In genomic region chr16:63921737-63922136, GRCh38 we compare ENCODE assay signal across 33 cellular contexts.
"Had no signal": no experiment of that assay in that cellular context is flagged by ENCODE, and none has a peak within 500 bp of the region (broad histone marks: within the 10 kb centered on the region; RNA-seq: fewer than 3 reads in every experiment).

No MANE protein-coding gene starts in this region.

- H3K36me3 ChIP-seq: breast epithelium, colonic mucosa, esophagus squamous epithelium, gastroesophageal sphincter, pancreas, prostate gland, thoracic aorta had no signal

- H3K4me1 ChIP-seq: breast epithelium, colonic mucosa, esophagus squamous epithelium, gastroesophageal sphincter, pancreas, prostate gland had no signal

- H3K9me3 ChIP-seq: colonic mucosa, esophagus squamous epithelium, gastroesophageal sphincter, pancreas, prostate gland, thoracic aorta had no signal

- H3K27me3 Mint-ChIP-seq: activated CD4-positive, alpha-beta memory T cell treated with anti-CD3 and anti-CD28 coated beads for 36 hours; activated CD4-positive, alpha-beta T cell treated with anti-CD3 and anti-CD28 coated beads, Interleukin-2, amount 10 ng/mL, durations not matched to agents 24 days and 14 days; activated T-helper 17 cell treated with anti-CD3 and anti-CD28 coated beads, Interleukin-2, amount 50 U/mL, for 72 hours; naive B cell; stimulated activated naive CD8-positive, alpha-beta T cell treated with anti-CD3 and anti-CD28 coated beads, Interleukin-15, Interleukin-2, amounts not matched to agents 100 ng/mL and 50 ng/mL, for 24 hours had no signal

- H3K27me3 ChIP-seq: breast epithelium, colonic mucosa, esophagus squamous epithelium, gastroesophageal sphincter, pancreas had no signal

- DNase-seq: activated CD4-positive, alpha-beta memory T cell treated with anti-CD3 and anti-CD28 coated beads for 36 hours; activated CD4-positive, alpha-beta T cell treated with anti-CD3 and anti-CD28 coated beads, Interleukin-2, amount 10 ng/mL, durations not matched to agents 24 days and 14 days; activated CD4-positive, CD25-positive, alpha-beta regulatory T cell treated with anti-CD3 and anti-CD28 coated beads, Interleukin-2, amount 50 U/mL, for 72 hours; activated gamma-delta T cell treated with Interleukin-2 at 50 U/mL for 16 hours; activated naive CD4-positive, alpha-beta T cell treated with anti-CD3 and anti-CD28 coated beads, Interleukin-2, amount 50 U/mL, for 16 hours; activated T-cell treated with anti-CD3 and anti-CD28 coated beads, Interleukin-2, amount 50 U/mL, for 4 hours; amniotic stem cell; central memory CD4-positive, alpha-beta T cell; colonic mucosa; effector CD8-positive, alpha-beta T cell; esophagus squamous epithelium; hypothalamus; immature natural killer cell; kidney; left colon; mammary epithelial cell; naive B cell; nephron progenitor cell; pancreas; retina; stimulated activated CD4-positive, alpha-beta T cell treated with anti-CD3 and anti-CD28 coated beads, Interleukin-4, amount 100 ng/mL, for 24 hours; T-helper 2 cell; trophoblast cell had no signal

- H3K4me3 Mint-ChIP-seq: activated CD4-positive, alpha-beta memory T cell treated with anti-CD3 and anti-CD28 coated beads for 36 hours; activated CD4-positive, alpha-beta T cell treated with anti-CD3 and anti-CD28 coated beads, Interleukin-2, amount 10 ng/mL, durations not matched to agents 24 days and 14 days; activated T-cell treated with anti-CD3 and anti-CD28 coated beads, Interleukin-2, amount 50 U/mL, for 4 hours; activated T-helper 17 cell treated with anti-CD3 and anti-CD28 coated beads, Interleukin-2, amount 50 U/mL, for 72 hours; immature natural killer cell; naive B cell; nephron progenitor cell; stimulated activated effector memory CD8-positive, alpha-beta T cell treated with anti-CD3 and anti-CD28 coated beads, Interleukin-12 subunit alpha, Interleukin-12 subunit beta, amount 100 ng/mL, for 72 hours; stimulated activated naive CD8-positive, alpha-beta T cell treated with anti-CD3 and anti-CD28 coated beads, Interleukin-15, Interleukin-2, amounts not matched to agents 100 ng/mL and 50 ng/mL, for 24 hours had no signal

- H3K36me3 Mint-ChIP-seq: activated CD4-positive, alpha-beta memory T cell treated with anti-CD3 and anti-CD28 coated beads for 36 hours; immature natural killer cell; stimulated activated effector memory CD8-positive, alpha-beta T cell treated with anti-CD3 and anti-CD28 coated beads, Interleukin-12 subunit alpha, Interleukin-12 subunit beta, amount 100 ng/mL, for 72 hours had no signal

- H3K27ac ChIP-seq: breast epithelium, colonic mucosa, epithelial cell of prostate, esophagus squamous epithelium, gastroesophageal sphincter, pancreas, prostate gland, skin epidermis, thoracic aorta had no signal

- H3K4me3 ChIP-seq: breast epithelium, colonic mucosa, esophagus squamous epithelium, gastroesophageal sphincter, pancreas, prostate gland, skin epidermis, thoracic aorta had no signal

- H3K4me1 Mint-ChIP-seq: activated CD4-positive, alpha-beta T cell treated with anti-CD3 and anti-CD28 coated beads, Interleukin-2, amount 10 ng/mL, durations not matched to agents 24 days and 14 days; activated T-helper 17 cell treated with anti-CD3 and anti-CD28 coated beads, Interleukin-2, amount 50 U/mL, for 72 hours; immature natural killer cell; naive B cell; nephron progenitor cell; stimulated activated effector memory CD8-positive, alpha-beta T cell treated with anti-CD3 and anti-CD28 coated beads, Interleukin-12 subunit alpha, Interleukin-12 subunit beta, amount 100 ng/mL, for 72 hours had no signal

- H3K27ac Mint-ChIP-seq: activated CD4-positive, alpha-beta memory T cell treated with anti-CD3 and anti-CD28 coated beads for 36 hours; activated CD4-positive, alpha-beta T cell treated with anti-CD3 and anti-CD28 coated beads, Interleukin-2, amount 10 ng/mL, durations not matched to agents 24 days and 14 days; activated T-helper 17 cell treated with anti-CD3 and anti-CD28 coated beads, Interleukin-2, amount 50 U/mL, for 72 hours; immature natural killer cell; naive B cell; stimulated activated effector memory CD8-positive, alpha-beta T cell treated with anti-CD3 and anti-CD28 coated beads, Interleukin-12 subunit alpha, Interleukin-12 subunit beta, amount 100 ng/mL, for 72 hours; stimulated activated naive CD8-positive, alpha-beta T cell treated with anti-CD3 and anti-CD28 coated beads, Interleukin-15, Interleukin-2, amounts not matched to agents 100 ng/mL and 50 ng/mL, for 24 hours had no signal

- ATAC-seq: activated T-cell treated with anti-CD3 and anti-CD28 coated beads, Interleukin-2, amount 50 U/mL, for 4 hours; activated T-helper 17 cell treated with anti-CD3 and anti-CD28 coated beads, Interleukin-2, amount 50 U/mL, for 72 hours; gastroesophageal sphincter; left colon; pancreas; sciatic nerve; stimulated activated effector memory CD8-positive, alpha-beta T cell treated with anti-CD3 and anti-CD28 coated beads, Interleukin-12 subunit alpha, Interleukin-12 subunit beta, amount 100 ng/mL, for 72 hours had no signal
